In the genomic region with DNA sequence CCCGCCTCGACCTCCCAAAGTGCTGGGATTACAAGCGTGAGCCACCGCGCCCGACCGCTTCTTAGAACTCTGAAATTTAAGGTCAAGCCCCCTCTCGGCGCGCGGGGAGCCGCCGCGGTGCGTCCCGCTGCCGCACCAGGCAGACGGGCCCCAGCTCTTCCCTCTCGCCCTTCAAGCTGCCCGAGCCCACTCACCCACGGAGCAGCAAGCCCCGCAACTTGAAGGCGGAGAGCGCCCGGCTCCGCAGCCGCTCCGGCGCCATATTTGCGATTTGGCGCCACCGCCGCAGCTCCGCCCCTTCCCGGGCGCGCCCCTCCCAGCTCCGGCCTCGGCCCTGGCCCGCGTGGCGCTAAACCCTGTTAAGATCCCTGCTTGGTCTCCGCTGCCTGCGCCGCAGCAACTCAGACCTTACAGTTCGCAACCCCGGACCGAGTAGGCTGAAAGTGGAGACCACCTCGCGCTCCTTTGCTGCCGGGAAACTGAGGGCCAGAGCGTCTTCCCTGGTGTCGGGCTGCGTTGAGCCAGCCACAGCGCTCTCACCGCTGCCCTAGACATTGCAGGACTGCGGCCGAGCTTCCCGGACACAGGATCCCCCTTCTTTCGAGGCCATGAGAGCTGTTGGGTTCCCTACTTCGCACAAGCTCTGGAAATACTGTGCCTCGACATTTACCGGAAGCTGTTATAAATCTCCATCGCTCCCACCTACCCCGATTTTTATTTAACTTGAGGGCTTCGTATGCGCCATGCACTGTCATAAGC, we compare ENCODE assay signal across 1 cellular context.
TF ChIP-seq lines count a peak whose summit lies in the region.

A gene with protein sequence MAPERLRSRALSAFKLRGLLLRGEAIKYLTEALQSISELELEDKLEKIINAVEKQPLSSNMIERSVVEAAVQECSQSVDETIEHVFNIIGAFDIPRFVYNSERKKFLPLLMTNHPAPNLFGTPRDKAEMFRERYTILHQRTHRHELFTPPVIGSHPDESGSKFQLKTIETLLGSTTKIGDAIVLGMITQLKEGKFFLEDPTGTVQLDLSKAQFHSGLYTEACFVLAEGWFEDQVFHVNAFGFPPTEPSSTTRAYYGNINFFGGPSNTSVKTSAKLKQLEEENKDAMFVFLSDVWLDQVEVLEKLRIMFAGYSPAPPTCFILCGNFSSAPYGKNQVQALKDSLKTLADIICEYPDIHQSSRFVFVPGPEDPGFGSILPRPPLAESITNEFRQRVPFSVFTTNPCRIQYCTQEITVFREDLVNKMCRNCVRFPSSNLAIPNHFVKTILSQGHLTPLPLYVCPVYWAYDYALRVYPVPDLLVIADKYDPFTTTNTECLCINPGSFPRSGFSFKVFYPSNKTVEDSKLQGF (minus strand): TSS at position 273 of the 759 bp plus-strand sequence. CDS start 11 bp downstream, at position 262.

TF ChIP-seq in K562, 482 proteins besides CTCF, POLR2A, EP300 and RAD21 (continued from another document and continues in another):
- TF ChIP-seq MBD2 (IDR thresholded peaks at IDR 0.05; ENCODE audit: borderline replicate concordance, low read depth) = peak; percentile 18; the same call in 1 of the 2 replicates
- TF ChIP-seq TEAD2 (tag; IDR thresholded peaks at IDR 0.05) = no peak
- TF ChIP-seq, protein P1, sequence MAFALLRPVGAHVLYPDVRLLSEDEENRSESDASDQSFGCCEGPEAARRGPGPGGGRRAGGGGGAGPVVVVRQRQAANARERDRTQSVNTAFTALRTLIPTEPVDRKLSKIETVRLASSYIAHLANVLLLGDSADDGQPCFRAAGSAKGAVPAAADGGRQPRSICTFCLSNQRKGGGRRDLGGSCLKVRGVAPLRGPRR (CRISPR knock-in tag; IDR thresholded peaks at IDR 0.05) = no peak
- no peak for TF ChIP-seq MIER1 (IDR thresholded peaks at IDR 0.05; ENCODE audit: low read depth)
- no peak for TF ChIP-seq NCOR1 (IDR thresholded peaks at IDR 0.05)
- no peak for TF ChIP-seq TAL1 (IDR thresholded peaks at IDR 0.05)
- no peak for TF ChIP-seq CBFA2T2 (conservative IDR thresholded peaks at IDR 0.05)
- TF ChIP-seq, protein P2, sequence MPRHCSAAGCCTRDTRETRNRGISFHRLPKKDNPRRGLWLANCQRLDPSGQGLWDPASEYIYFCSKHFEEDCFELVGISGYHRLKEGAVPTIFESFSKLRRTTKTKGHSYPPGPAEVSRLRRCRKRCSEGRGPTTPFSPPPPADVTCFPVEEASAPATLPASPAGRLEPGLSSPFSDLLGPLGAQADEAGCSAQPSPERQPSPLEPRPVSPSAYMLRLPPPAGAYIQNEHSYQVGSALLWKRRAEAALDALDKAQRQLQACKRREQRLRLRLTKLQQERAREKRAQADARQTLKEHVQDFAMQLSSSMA (CRISPR knock-in tag; IDR thresholded peaks at IDR 0.05) = no peak
- TF ChIP-seq, protein P3, sequence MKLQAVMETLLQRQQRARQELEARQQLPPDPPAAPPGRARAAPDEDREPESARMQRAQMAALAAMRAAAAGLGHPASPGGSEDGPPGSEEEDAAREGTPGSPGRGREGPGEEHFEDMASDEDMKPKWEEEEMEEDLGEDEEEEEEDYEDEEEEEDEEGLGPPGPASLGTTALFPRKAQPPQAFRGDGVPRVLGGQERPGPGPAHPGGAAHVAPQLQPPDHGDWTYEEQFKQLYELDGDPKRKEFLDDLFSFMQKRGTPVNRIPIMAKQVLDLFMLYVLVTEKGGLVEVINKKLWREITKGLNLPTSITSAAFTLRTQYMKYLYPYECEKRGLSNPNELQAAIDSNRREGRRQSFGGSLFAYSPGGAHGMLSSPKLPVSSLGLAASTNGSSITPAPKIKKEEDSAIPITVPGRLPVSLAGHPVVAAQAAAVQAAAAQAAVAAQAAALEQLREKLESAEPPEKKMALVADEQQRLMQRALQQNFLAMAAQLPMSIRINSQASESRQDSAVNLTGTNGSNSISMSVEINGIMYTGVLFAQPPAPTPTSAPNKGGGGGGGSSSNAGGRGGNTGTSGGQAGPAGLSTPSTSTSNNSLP (IDR thresholded peaks at IDR 0.05; ENCODE audit: borderline replicate concordance, low read depth, low read length) = no peak
- TF ChIP-seq SRF (CRISPR knock-in tag; IDR thresholded peaks at IDR 0.05) = peak in 1 of 2 experiments; percentile 59; a peak in 1 of 4 replicates
- peak; percentile 59; the same call in 1 of the 2 replicates for TF ChIP-seq ZNF431 (CRISPR knock-in tag; IDR thresholded peaks at IDR 0.05)
- no peak for TF ChIP-seq GATA2 (CRISPR knock-in tag; IDR thresholded peaks at IDR 0.05)
- TF ChIP-seq FOXK1 (CRISPR knock-in tag; IDR thresholded peaks at IDR 0.05; ENCODE audit: borderline replicate concordance) = no peak
- TF ChIP-seq ZNF699 (CRISPR knock-in tag; IDR thresholded peaks at IDR 0.05; ENCODE audit: insufficient replicate concordance) = no peak
- TF ChIP-seq, protein P4, sequence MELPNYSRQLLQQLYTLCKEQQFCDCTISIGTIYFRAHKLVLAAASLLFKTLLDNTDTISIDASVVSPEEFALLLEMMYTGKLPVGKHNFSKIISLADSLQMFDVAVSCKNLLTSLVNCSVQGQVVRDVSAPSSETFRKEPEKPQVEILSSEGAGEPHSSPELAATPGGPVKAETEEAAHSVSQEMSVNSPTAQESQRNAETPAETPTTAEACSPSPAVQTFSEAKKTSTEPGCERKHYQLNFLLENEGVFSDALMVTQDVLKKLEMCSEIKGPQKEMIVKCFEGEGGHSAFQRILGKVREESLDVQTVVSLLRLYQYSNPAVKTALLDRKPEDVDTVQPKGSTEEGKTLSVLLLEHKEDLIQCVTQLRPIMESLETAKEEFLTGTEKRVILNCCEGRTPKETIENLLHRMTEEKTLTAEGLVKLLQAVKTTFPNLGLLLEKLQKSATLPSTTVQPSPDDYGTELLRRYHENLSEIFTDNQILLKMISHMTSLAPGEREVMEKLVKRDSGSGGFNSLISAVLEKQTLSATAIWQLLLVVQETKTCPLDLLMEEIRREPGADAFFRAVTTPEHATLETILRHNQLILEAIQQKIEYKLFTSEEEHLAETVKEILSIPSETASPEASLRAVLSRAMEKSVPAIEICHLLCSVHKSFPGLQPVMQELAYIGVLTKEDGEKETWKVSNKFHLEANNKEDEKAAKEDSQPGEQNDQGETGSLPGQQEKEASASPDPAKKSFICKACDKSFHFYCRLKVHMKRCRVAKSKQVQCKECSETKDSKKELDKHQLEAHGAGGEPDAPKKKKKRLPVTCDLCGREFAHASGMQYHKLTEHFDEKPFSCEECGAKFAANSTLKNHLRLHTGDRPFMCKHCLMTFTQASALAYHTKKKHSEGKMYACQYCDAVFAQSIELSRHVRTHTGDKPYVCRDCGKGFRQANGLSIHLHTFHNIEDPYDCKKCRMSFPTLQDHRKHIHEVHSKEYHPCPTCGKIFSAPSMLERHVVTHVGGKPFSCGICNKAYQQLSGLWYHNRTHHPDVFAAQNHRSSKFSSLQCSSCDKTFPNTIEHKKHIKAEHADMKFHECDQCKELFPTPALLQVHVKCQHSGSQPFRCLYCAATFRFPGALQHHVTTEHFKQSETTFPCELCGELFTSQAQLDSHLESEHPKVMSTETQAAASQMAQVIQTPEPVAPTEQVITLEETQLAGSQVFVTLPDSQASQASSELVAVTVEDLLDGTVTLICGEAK (IDR thresholded peaks at IDR 0.05) = peak; percentile 38; the same call in 1 of the 2 replicates
- TF ChIP-seq, protein P4 (CRISPR knock-in tag; IDR thresholded peaks at IDR 0.05) = no peak
- TF ChIP-seq TAF7 (tag; IDR thresholded peaks at IDR 0.05) = peak; percentile 5; the same call in 1 of the 2 replicates
- 0 out of 2 replicates have a peak, but pooled peaks have one; percentile 10 for TF ChIP-seq ZNF12 (CRISPR knock-in tag; IDR thresholded peaks at IDR 0.05)
- TF ChIP-seq, protein P5, sequence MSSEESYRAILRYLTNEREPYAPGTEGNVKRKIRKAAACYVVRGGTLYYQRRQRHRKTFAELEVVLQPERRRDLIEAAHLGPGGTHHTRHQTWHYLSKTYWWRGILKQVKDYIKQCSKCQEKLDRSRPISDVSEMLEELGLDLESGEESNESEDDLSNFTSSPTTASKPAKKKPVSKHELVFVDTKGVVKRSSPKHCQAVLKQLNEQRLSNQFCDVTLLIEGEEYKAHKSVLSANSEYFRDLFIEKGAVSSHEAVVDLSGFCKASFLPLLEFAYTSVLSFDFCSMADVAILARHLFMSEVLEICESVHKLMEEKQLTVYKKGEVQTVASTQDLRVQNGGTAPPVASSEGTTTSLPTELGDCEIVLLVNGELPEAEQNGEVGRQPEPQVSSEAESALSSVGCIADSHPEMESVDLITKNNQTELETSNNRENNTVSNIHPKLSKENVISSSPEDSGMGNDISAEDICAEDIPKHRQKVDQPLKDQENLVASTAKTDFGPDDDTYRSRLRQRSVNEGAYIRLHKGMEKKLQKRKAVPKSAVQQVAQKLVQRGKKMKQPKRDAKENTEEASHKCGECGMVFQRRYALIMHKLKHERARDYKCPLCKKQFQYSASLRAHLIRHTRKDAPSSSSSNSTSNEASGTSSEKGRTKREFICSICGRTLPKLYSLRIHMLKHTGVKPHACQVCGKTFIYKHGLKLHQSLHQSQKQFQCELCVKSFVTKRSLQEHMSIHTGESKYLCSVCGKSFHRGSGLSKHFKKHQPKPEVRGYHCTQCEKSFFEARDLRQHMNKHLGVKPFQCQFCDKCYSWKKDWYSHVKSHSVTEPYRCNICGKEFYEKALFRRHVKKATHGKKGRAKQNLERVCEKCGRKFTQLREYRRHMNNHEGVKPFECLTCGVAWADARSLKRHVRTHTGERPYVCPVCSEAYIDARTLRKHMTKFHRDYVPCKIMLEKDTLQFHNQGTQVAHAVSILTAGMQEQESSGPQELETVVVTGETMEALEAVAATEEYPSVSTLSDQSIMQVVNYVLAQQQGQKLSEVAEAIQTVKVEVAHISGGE (CRISPR knock-in tag; IDR thresholded peaks at IDR 0.05) = peak in 1 of 3 experiments; percentile 10; a peak in 1 of 6 replicates
- TF ChIP-seq, protein P6, sequence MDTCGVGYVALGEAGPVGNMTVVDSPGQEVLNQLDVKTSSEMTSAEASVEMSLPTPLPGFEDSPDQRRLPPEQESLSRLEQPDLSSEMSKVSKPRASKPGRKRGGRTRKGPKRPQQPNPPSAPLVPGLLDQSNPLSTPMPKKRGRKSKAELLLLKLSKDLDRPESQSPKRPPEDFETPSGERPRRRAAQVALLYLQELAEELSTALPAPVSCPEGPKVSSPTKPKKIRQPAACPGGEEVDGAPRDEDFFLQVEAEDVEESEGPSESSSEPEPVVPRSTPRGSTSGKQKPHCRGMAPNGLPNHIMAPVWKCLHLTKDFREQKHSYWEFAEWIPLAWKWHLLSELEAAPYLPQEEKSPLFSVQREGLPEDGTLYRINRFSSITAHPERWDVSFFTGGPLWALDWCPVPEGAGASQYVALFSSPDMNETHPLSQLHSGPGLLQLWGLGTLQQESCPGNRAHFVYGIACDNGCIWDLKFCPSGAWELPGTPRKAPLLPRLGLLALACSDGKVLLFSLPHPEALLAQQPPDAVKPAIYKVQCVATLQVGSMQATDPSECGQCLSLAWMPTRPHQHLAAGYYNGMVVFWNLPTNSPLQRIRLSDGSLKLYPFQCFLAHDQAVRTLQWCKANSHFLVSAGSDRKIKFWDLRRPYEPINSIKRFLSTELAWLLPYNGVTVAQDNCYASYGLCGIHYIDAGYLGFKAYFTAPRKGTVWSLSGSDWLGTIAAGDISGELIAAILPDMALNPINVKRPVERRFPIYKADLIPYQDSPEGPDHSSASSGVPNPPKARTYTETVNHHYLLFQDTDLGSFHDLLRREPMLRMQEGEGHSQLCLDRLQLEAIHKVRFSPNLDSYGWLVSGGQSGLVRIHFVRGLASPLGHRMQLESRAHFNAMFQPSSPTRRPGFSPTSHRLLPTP (IDR thresholded peaks at IDR 0.05; ENCODE audit: borderline replicate concordance, extremely low read depth, insufficient read length) = no peak
- TF ChIP-seq FOXK2 (conservative IDR thresholded peaks at IDR 0.05 in 1 of 2, IDR thresholded peaks at IDR 0.05 in 1 of 2; ENCODE audit: low read depth in 2 of 2) = no peak
- peak; percentile 64 for TF ChIP-seq SMAD4 (CRISPR knock-in tag; conservative IDR thresholded peaks at IDR 0.05)
- peak; percentile 32; the same call in 1 of the 2 replicates for TF ChIP-seq ATF7 (IDR thresholded peaks at IDR 0.05)
- no peak for TF ChIP-seq SP2 (IDR thresholded peaks at IDR 0.05; ENCODE audit: extremely low read depth, low read depth, low read length, poor library complexity, severe bottlenecking)
- peak; percentile 87 for TF ChIP-seq MYC (IDR thresholded peaks at IDR 0.05; ENCODE audit: low read depth, low read length)
- peak; percentile 42; the same call in 1 of the 2 replicates for TF ChIP-seq MYC (CRISPR knock-in tag; IDR thresholded peaks at IDR 0.05; ENCODE audit: borderline replicate concordance, low read depth)
- no peak for TF ChIP-seq JUN (IDR thresholded peaks at IDR 0.05; ENCODE audit: borderline replicate concordance, low read depth, low read length)
- peak; percentile 55; the same call in 1 of the 2 replicates for TF ChIP-seq JUN (CRISPR knock-in tag; IDR thresholded peaks at IDR 0.05; ENCODE audit: borderline replicate concordance)
- TF ChIP-seq ZNF124 (CRISPR knock-in tag; IDR thresholded peaks at IDR 0.05) = no peak
